Comparison of ENCODE assay signal across 2 cellular contexts in genomic region chr12:68538722-68539614, GRCh38.
TF ChIP-seq lines count a peak whose summit lies in the region.

No MANE protein-coding gene starts in this region.

TF ChIP-seq in HEK293, 187 proteins besides CTCF, POLR2A, EP300 and RAD21 (continued from another document and continues in another):
- TF ChIP-seq ZNF629 (tag by site-specific recombination; IDR thresholded peaks at IDR 0.05) (peak; percentile 55; the same call in 1 of the 2 replicates), ZNF704 (tag by site-specific recombination; IDR thresholded peaks at IDR 0.05) (no peak), GLIS2 (tag by site-specific recombination; IDR thresholded peaks at IDR 0.05) (no peak), ZNF707 (tag by site-specific recombination; IDR thresholded peaks at IDR 0.05) (no peak), YY2 (tag by site-specific recombination; IDR thresholded peaks at IDR 0.05) (no peak), ZNF514 (tag by site-specific recombination; IDR thresholded peaks at IDR 0.05) (no peak), ZNF10 (tag by site-specific recombination; IDR thresholded peaks at IDR 0.05) (no peak), ZNF335 (tag by site-specific recombination; conservative IDR thresholded peaks at IDR 0.05) (peak; percentile 81), ZNF561 (tag by site-specific recombination; IDR thresholded peaks at IDR 0.05; ENCODE audit: borderline replicate concordance) (peak; percentile 28; the same call in 1 of the 2 replicates), ZNF645 (tag by site-specific recombination; IDR thresholded peaks at IDR 0.05) (no peak), ZNF341 (tag by site-specific recombination; IDR thresholded peaks at IDR 0.05; ENCODE audit: low read depth) (no peak; the same call in 1 of the 2 replicates), WT1 (tag by site-specific recombination; IDR thresholded peaks at IDR 0.05) (peak; percentile 86), ZNF513 (tag by site-specific recombination; IDR thresholded peaks at IDR 0.05) (peak; percentile 56; the same call in 1 of the 2 replicates), ZBTB8A (tag by site-specific recombination; IDR thresholded peaks at IDR 0.05) (peak; percentile 34), ZNF654 (tag by site-specific recombination; IDR thresholded peaks at IDR 0.05; ENCODE audit: low read depth) (peak; percentile 2; the same call in 1 of the 2 replicates), HOXD13 (CRISPR knock-in tag; IDR thresholded peaks at IDR 0.05; ENCODE audit: borderline replicate concordance) (no peak), ZNF2 (tag by site-specific recombination; IDR thresholded peaks at IDR 0.05) (0 out of 2 replicates have a peak, but pooled peaks have one; percentile 22), ZNF501 (tag by site-specific recombination; IDR thresholded peaks at IDR 0.05) (no peak)
- TF ChIP-seq, protein P1, sequence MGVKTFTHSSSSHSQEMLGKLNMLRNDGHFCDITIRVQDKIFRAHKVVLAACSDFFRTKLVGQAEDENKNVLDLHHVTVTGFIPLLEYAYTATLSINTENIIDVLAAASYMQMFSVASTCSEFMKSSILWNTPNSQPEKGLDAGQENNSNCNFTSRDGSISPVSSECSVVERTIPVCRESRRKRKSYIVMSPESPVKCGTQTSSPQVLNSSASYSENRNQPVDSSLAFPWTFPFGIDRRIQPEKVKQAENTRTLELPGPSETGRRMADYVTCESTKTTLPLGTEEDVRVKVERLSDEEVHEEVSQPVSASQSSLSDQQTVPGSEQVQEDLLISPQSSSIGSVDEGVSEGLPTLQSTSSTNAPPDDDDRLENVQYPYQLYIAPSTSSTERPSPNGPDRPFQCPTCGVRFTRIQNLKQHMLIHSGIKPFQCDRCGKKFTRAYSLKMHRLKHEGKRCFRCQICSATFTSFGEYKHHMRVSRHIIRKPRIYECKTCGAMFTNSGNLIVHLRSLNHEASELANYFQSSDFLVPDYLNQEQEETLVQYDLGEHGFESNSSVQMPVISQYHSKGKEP (tag by site-specific recombination; IDR thresholded peaks at IDR 0.05): peak; percentile 95
- TF ChIP-seq, protein P2, sequence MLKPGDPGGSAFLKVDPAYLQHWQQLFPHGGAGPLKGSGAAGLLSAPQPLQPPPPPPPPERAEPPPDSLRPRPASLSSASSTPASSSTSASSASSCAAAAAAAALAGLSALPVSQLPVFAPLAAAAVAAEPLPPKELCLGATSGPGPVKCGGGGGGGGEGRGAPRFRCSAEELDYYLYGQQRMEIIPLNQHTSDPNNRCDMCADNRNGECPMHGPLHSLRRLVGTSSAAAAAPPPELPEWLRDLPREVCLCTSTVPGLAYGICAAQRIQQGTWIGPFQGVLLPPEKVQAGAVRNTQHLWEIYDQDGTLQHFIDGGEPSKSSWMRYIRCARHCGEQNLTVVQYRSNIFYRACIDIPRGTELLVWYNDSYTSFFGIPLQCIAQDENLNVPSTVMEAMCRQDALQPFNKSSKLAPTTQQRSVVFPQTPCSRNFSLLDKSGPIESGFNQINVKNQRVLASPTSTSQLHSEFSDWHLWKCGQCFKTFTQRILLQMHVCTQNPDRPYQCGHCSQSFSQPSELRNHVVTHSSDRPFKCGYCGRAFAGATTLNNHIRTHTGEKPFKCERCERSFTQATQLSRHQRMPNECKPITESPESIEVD (tag by site-specific recombination; IDR thresholded peaks at IDR 0.05): peak; percentile 71
- TF ChIP-seq, protein P3, sequence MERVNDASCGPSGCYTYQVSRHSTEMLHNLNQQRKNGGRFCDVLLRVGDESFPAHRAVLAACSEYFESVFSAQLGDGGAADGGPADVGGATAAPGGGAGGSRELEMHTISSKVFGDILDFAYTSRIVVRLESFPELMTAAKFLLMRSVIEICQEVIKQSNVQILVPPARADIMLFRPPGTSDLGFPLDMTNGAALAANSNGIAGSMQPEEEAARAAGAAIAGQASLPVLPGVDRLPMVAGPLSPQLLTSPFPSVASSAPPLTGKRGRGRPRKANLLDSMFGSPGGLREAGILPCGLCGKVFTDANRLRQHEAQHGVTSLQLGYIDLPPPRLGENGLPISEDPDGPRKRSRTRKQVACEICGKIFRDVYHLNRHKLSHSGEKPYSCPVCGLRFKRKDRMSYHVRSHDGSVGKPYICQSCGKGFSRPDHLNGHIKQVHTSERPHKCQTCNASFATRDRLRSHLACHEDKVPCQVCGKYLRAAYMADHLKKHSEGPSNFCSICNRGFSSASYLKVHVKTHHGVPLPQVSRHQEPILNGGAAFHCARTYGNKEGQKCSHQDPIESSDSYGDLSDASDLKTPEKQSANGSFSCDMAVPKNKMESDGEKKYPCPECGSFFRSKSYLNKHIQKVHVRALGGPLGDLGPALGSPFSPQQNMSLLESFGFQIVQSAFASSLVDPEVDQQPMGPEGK (tag by site-specific recombination; IDR thresholded peaks at IDR 0.05): 0 out of 2 replicates have a peak, but pooled peaks have one; percentile 23

TF ChIP-seq in SK-N-SH, 30 proteins besides CTCF, POLR2A, EP300 and RAD21 (continued from another document):
- no peak for TF ChIP-seq SIN3A (IDR thresholded peaks at IDR 0.05; ENCODE audit: borderline replicate concordance, low read depth, low read length)
- no peak for TF ChIP-seq IRF3 (IDR thresholded peaks at IDR 0.05; ENCODE audit: low read depth, low read length)
